ENCODE assay signal across 9 cellular contexts in the genomic region with DNA sequence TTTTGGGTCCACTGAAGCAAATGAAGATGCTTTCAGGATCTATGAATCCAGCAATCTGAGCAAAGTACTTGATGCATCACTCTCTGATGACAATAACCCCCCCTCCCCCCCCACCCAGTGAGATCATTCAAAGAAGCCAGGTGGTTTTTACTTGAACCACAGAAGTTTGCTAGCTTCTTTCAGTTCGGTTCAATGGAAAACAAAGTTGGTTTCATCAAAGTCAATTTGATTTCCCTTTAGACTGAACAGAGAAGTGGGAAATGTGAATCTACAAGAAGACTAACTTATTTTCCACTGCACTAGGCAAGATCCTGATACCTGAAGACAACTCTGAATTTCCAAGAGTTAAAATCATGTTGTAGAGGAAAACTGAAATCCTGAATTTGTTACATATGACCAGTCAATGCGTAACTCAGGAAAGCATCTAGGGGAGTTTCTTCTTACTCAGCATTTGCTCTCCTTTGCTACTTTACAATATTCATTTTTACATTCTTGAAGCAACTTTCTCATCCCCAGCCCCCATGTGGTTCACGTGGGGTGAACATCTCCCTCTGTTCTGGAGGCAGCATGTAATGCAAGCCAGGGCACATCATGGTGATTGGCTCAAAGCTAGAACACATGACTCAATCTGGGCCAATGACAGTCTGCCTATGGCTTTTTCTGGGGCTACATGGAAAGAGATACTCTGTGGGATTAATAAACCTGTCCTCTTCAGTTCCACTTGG.
DNase-seq lines count a peak whose midpoint lies in the region; ATAC-seq and TF ChIP-seq lines count a peak whose summit lies in the region.
"Had no signal": no experiment of that assay in that cellular context is flagged by ENCODE, and none has a peak within 500 bp of the region (broad histone marks: within the 10 kb centered on the region; RNA-seq: fewer than 3 reads in every experiment).

No MANE protein-coding gene starts in this region.

- H3K4me1 ChIP-seq in OCI-LY7 (ENCODE audit: insufficient read depth, low read length, poor library complexity, severe bottlenecking): peaks cover 62% of the 10 kb centered on the region

- H3K4me3 ChIP-seq in OCI-LY7 (ENCODE audit: low read depth, low read length, poor library complexity, severe bottlenecking): peak overlapping the region; percentile 2
- H3K4me3 ChIP-seq: right lobe of liver had no signal

- ATAC-seq in GM21576 (IDR thresholded peaks at IDR 0.05; ENCODE audit: unreplicated experiment): peak; percentile 49
- peak; percentile 94 for ATAC-seq in activated naive CD8-positive, alpha-beta T cell treated with anti-CD3 and anti-CD28 coated beads, Interleukin-2, amount 50 U/mL, for 24 hours

- peaks cover 61% of the 10 kb centered on the region for H3K36me3 Mint-ChIP-seq in activated naive CD8-positive, alpha-beta T cell treated with anti-CD3 and anti-CD28 coated beads, Interleukin-2, amount 50 U/mL, for 24 hours (ENCODE audit: low read depth)

- no peaks in the 10 kb centered on the region for H3K9me3 ChIP-seq in OCI-LY7 (ENCODE audit: low read length)
- H3K9me3 ChIP-seq: right lobe of liver had no signal

- H3K36me3 ChIP-seq in OCI-LY7 (ENCODE audit: insufficient read depth, low read length): peaks cover 20% of the 10 kb centered on the region

- no peaks in the 10 kb centered on the region for H3K27me3 Mint-ChIP-seq in activated naive CD8-positive, alpha-beta T cell treated with anti-CD3 and anti-CD28 coated beads, Interleukin-2, amount 50 U/mL, for 24 hours

- intact Hi-C loops in OCI-LY7 (cut with micrococcal nuclease; ENCODE audit: unreplicated experiment): loop anchor here (1.0 kb wide), 1 partner anchor 21 kb away; no protein-coding TSS in a partner anchor

- CTCF ChIA-PET in OCI-LY7 (lab: Charles Lee; ENCODE audit: unreplicated experiment) (no interaction called here), HEK293T (lab: Yijun Ruan, JAX) (no interaction called here)

- TF ChIP-seq CTCF in OCI-LY7 (conservative IDR thresholded peaks at IDR 0.05; ENCODE audit: low read length): no peak

- peaks cover 16% of the 10 kb centered on the region; the same call in 1 of the 2 replicates for H4K20me1 ChIP-seq in OCI-LY7 (ENCODE audit: insufficient read depth, low read length)

- H3K9me2 ChIP-seq in OCI-LY7 (ENCODE audit: insufficient read depth, low read length): no peaks in the 10 kb centered on the region

- peaks cover 4% of the 10 kb centered on the region for H3K9me3 Mint-ChIP-seq in activated naive CD8-positive, alpha-beta T cell treated with anti-CD3 and anti-CD28 coated beads, Interleukin-2, amount 50 U/mL, for 24 hours

- DNase-seq in CD1c-positive myeloid dendritic cell (ENCODE audit: extremely low spot score) (peak; percentile 54), OCI-LY7 (ENCODE audit: low spot score) (peak; percentile 55), HEK293T (ENCODE audit: extremely low spot score) (no peak), NCI-H82 (lab: John Stamatoyannopoulos, UW) (no peak), NCI-H345 treated with DMSO at 0.1 percent for 48 hours (lab: John Stamatoyannopoulos, UW; ENCODE audit: unreplicated experiment) (no peak)
- DNase-seq in activated naive CD8-positive, alpha-beta T cell treated with anti-CD3 and anti-CD28 coated beads, Interleukin-2, amount 50 U/mL, for 24 hours: peak; percentile 69
- peak; percentile 51 to 71 for DNase-seq in stimulated activated CD4-positive, alpha-beta T cell treated with anti-CD3 and anti-CD28 coated beads, Interleukin-4, amount 100 ng/mL, for 48 hours (ENCODE audit: low read depth in 2 of 2)
- DNase-seq: right lobe of liver had no signal

- peaks cover 86% of the 10 kb centered on the region for H3K4me1 Mint-ChIP-seq in activated naive CD8-positive, alpha-beta T cell treated with anti-CD3 and anti-CD28 coated beads, Interleukin-2, amount 50 U/mL, for 24 hours

- H3K27ac ChIP-seq in OCI-LY7 (ENCODE audit: low read depth, low read length, poor library complexity, severe bottlenecking): peak overlapping the region; percentile 55
- H3K27ac ChIP-seq: right lobe of liver had no signal

- peak overlapping the region; percentile 51 for H3K4me2 ChIP-seq in OCI-LY7 (ENCODE audit: low read length)

- no TSS peak for BruUV-seq in OCI-LY7 (replicated peaks; lab: Mats Ljungman, UMichigan)

- peak overlapping the region; percentile 97 for H3K27ac Mint-ChIP-seq in activated naive CD8-positive, alpha-beta T cell treated with anti-CD3 and anti-CD28 coated beads, Interleukin-2, amount 50 U/mL, for 24 hours

- peaks cover 16% of the 10 kb centered on the region; the same call in 1 of the 2 replicates for H3K79me2 ChIP-seq in OCI-LY7 (ENCODE audit: insufficient read depth, low read depth, low read length)

- POLR2A ChIA-PET in OCI-LY7 (lab: Charles Lee) (interaction anchor here (0.6 to 0.9 kb wide), 5 partner anchors 13 to 55 kb away, joined by 3 to 6 read pairs (median 3); no protein-coding TSS in a partner anchor), HEK293T (lab: Yijun Ruan, JAX) (no interaction called here)

- peak overlapping the region; percentile 55 for H3K4me3 Mint-ChIP-seq in activated naive CD8-positive, alpha-beta T cell treated with anti-CD3 and anti-CD28 coated beads, Interleukin-2, amount 50 U/mL, for 24 hours

- H2AFZ ChIP-seq in OCI-LY7 (ENCODE audit: low read length): no peak overlapping the region

TF ChIP-seq in HEK293T, 16 proteins besides CTCF, POLR2A, EP300 and RAD21:
- TF ChIP-seq ARNT (IDR thresholded peaks at IDR 0.05): no peak
- TF ChIP-seq TARDBP (IDR thresholded peaks at IDR 0.05): no peak
TF ChIP-seq in HEK293T: peak in this region for 0.

Comparison
In these comparisons a context has a peak if more than half of its experiments do, and no peak if none do; other contexts are left out.
1. DNase-seq: peak in CD1c-positive myeloid dendritic cell (single experiment), OCI-LY7 (single experiment), activated naive CD8-positive, alpha-beta T cell treated with anti-CD3 and anti-CD28 coated beads, Interleukin-2, amount 50 U/mL, for 24 hours (single experiment) and stimulated activated CD4-positive, alpha-beta T cell treated with anti-CD3 and anti-CD28 coated beads, Interleukin-4, amount 100 ng/mL, for 48 hours (2 of 2); none in HEK293T (single experiment), NCI-H82 (single experiment) and NCI-H345 treated with DMSO at 0.1 percent for 48 hours (single experiment).